17 cellular contexts compared by ENCODE assay signal in the genomic region with DNA sequence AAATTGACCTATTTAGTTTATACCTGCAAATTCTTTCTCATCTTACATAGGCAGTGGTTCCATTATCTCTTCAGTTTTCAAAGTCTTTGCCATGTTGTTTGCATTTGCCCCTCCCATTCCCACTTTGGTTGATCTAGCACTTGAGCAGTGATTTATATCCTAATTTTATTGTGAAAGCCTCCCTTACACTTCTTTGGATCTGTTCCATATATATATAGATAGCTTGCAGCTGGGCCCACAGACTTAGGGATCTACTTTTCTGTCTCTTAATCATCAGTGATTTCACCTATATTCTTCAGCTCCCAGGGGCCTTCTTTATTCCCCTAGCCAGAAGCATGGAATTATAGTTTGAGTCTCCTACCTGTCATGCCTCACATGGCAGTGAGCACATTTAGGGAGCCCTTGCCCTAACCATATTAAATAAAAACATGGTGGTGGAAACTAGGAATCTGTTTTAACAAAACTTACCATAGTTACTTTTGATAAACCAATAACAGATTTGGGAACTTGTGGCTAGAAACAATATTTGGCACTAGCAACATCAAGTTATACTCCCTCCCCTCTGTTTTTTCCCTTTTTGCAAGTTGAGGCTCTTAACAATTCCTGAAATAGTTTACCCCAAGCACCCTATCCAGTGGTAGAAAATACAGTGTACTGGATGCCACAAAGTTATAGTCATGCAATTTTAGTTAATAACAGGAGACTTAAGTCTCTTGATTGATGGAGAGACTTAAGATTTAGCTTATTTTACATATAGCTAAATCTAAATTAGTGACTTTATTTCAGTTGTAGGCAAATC. TPM values are rescaled to one million over a fixed set of nuclear protein-coding genes. Genes with fewer than 3 reads are reported as not detected.
DNase-seq lines count a peak whose midpoint lies in the region; FAIRE-seq and TF ChIP-seq lines count a peak whose summit lies in the region.
"Had no signal": no experiment of that assay in that cellular context is flagged by ENCODE, and none has a peak within 500 bp of the region (broad histone marks: within the 10 kb centered on the region; RNA-seq: fewer than 3 reads in every experiment).

No MANE protein-coding gene starts in this region.

- H2AFZ ChIP-seq in astrocyte (ENCODE audit: low read depth, low read length) (no peak overlapping the region), mesenchymal stem cell (ENCODE audit: low read depth, low read length) (no peak overlapping the region)

- H3K9me3 Mint-ChIP-seq in Caco-2 (ENCODE audit: unreplicated experiment) (no peaks in the 10 kb centered on the region), astrocyte (ENCODE audit: unreplicated experiment) (no peaks in the 10 kb centered on the region)
- H3K9me3 Mint-ChIP-seq: activated T-helper 1 cell treated with anti-CD3 and anti-CD28 coated beads, Interleukin-12 subunit alpha, Interleukin-12 subunit beta, Interleukin-2, Interleukin-4 antibody, amounts not matched to agents 30 ng/mL and 10 ng/mL and 1 ng/mL, durations not matched to agents 14 hours and 24 hours and 36 hours had no signal

- peaks cover 13% of the 10 kb centered on the region for H3K4me1 Mint-ChIP-seq in Caco-2 (ENCODE audit: low read depth, unreplicated experiment)
- H3K4me1 Mint-ChIP-seq in astrocyte (ENCODE audit: low read depth, unreplicated experiment), result peaks cover 18% of the 10 kb centered on the region

- POLR2A ChIA-PET in Caco-2 (lab: Charles Lee), result no interaction called here

- H3K18ac ChIP-seq in mesenchymal stem cell (ENCODE audit: low read depth in 1 of 2, low read length in 2 of 2), result no peak overlapping the region

- H2BK15ac ChIP-seq in mesenchymal stem cell (ENCODE audit: low read depth, poor library complexity, severe bottlenecking), result no peak overlapping the region

- H3K23ac ChIP-seq in mesenchymal stem cell (ENCODE audit: low read length in 2 of 2), result no peak overlapping the region

- no TSS peak for BruUV-seq in Caco-2 (replicated peaks; lab: Mats Ljungman, UMichigan)

- H3K4me3 Mint-ChIP-seq in Caco-2 (ENCODE audit: unreplicated experiment) (no peak overlapping the region), astrocyte (ENCODE audit: unreplicated experiment) (no peak overlapping the region)
- H3K4me3 Mint-ChIP-seq: activated T-helper 1 cell treated with anti-CD3 and anti-CD28 coated beads, Interleukin-12 subunit alpha, Interleukin-12 subunit beta, Interleukin-2, Interleukin-4 antibody, amounts not matched to agents 30 ng/mL and 10 ng/mL and 1 ng/mL, durations not matched to agents 14 hours and 24 hours and 36 hours had no signal

- FAIRE-seq in HTR-8/SVneo (lab: Jason Lieb, UNC), result no peak
- FAIRE-seq in astrocyte (lab: Jason Lieb, UNC), result no peak

- CTCF ChIA-PET in Caco-2 (lab: Charles Lee), result no interaction called here

- H4K91ac ChIP-seq in mesenchymal stem cell (ENCODE audit: low read length), result no peak overlapping the region

- no peak overlapping the region for H2BK12ac ChIP-seq in mesenchymal stem cell (ENCODE audit: low read length in 2 of 2)

- H3K4me2 ChIP-seq in astrocyte (ENCODE audit: low read length) (no peak overlapping the region), mesenchymal stem cell (ENCODE audit: low read length, poor library complexity, severe bottlenecking) (no peak overlapping the region)

- DNase-seq in Caco-2, result no peak
- peak; percentile 15 for DNase-seq in HTR-8/SVneo (ENCODE audit: insufficient read length, low spot score)
- peak; percentile 55 for DNase-seq in astrocyte (ENCODE audit: low read depth)
- peak; percentile 49 for DNase-seq in mesenchymal stem cell
- DNase-seq in stimulated activated CD4-positive, alpha-beta T cell treated with anti-CD3 and anti-CD28 coated beads, Interleukin-1b, Interleukin-23, amount 100 ng/mL, for 48 hours, result no peak
- no peak for DNase-seq in colonic mucosa
- no peak for DNase-seq in NCI-H1930 (lab: John Stamatoyannopoulos, UW)
- DNase-seq: activated CD4-positive, alpha-beta T cell treated with anti-CD3 and anti-CD28 coated beads, Interleukin-2, amount 50 U/mL, for 1 hour; effector CD8-positive, alpha-beta T cell; naive B cell; NCI-H524 treated with DMSO at 0.1 percent for 48 hours; stimulated activated CD4-positive, alpha-beta T cell treated with anti-CD3 and anti-CD28 coated beads, Interleukin-4, amount 100 ng/mL, for 24 hours; T1000; upper lobe of right lung had no signal

- no peak for TF ChIP-seq CTCF in Caco-2 (IDR thresholded peaks at IDR 0.05; ENCODE audit: insufficient read depth in 1 of 2, low read depth in 1 of 2, low read length in 1 of 2, severe bottlenecking in 1 of 2, unreplicated experiment in 1 of 2)
- no peak for TF ChIP-seq CTCF in astrocyte (IDR thresholded peaks at IDR 0.05; ENCODE audit: insufficient read depth, low read depth, low read length)
- no peak for TF ChIP-seq CTCF in colonic mucosa (IDR thresholded peaks at IDR 0.05)

- H3K9me3 ChIP-seq in Caco-2 (0 out of 2 replicates have a peak, but pooled peaks cover 6% of the 10 kb centered on the region), astrocyte (ENCODE audit: insufficient read depth, low read depth, low read length) (no peaks in the 10 kb centered on the region), mesenchymal stem cell (ENCODE audit: control insufficient read depth, low read length) (no peaks in the 10 kb centered on the region), colonic mucosa (no peaks in the 10 kb centered on the region)
- H3K9me3 ChIP-seq: right atrium auricular region, upper lobe of right lung had no signal

- intact Hi-C loops in Caco-2 (cut with micrococcal nuclease; ENCODE audit: unreplicated experiment) (no loop called here), colonic mucosa (cut with DNase I) (no loop called here)

- H3K9ac ChIP-seq in astrocyte (ENCODE audit: low read length), result no peak overlapping the region
- no peak overlapping the region for H3K9ac ChIP-seq in mesenchymal stem cell (ENCODE audit: low read length)
- no peak overlapping the region for H3K9ac ChIP-seq in colonic mucosa (ENCODE audit: low read depth in 2 of 2, low read length in 2 of 2)

- H4K20me1 ChIP-seq in astrocyte (ENCODE audit: insufficient read depth, low read length), result peaks cover 86% of the 10 kb centered on the region

- H3K4me3 ChIP-seq in Caco-2 (ENCODE audit: low read depth, low read length) (no peak overlapping the region), astrocyte (ENCODE audit: insufficient read depth, low read depth, low read length) (no peak overlapping the region), mesenchymal stem cell (ENCODE audit: insufficient read depth in 1 of 2, low read depth in 1 of 2, low read length in 2 of 2) (no peak overlapping the region), colonic mucosa (no peak overlapping the region)
- H3K4me3 ChIP-seq: right atrium auricular region, upper lobe of right lung had no signal

- H3K79me2 ChIP-seq in astrocyte (ENCODE audit: insufficient read depth, low read length), result peaks cover 94% of the 10 kb centered on the region

- H3K4me1 ChIP-seq in Caco-2, result 0 out of 2 replicates have a peak, but pooled peaks cover 4% of the 10 kb centered on the region
- no peaks in the 10 kb centered on the region for H3K4me1 ChIP-seq in astrocyte (ENCODE audit: insufficient read depth, low read length)
- H3K4me1 ChIP-seq in mesenchymal stem cell (ENCODE audit: control insufficient read depth, insufficient read depth, low read depth, low read length), result no peaks in the 10 kb centered on the region
- H3K4me1 ChIP-seq in colonic mucosa, result no peaks in the 10 kb centered on the region

- H3K27me3 ChIP-seq in Caco-2 (replicated peaks; ENCODE audit: control insufficient read depth, insufficient read depth, low read length) (no peaks in the 10 kb centered on the region), astrocyte (ENCODE audit: insufficient read depth, low read length) (no peaks in the 10 kb centered on the region), mesenchymal stem cell (ENCODE audit: control insufficient read depth in 1 of 2, insufficient read depth in 1 of 2, low read length in 2 of 2) (no peaks in the 10 kb centered on the region), colonic mucosa (no peaks in the 10 kb centered on the region)
- H3K27me3 ChIP-seq: right atrium auricular region, upper lobe of right lung had no signal

- H3K27me3 Mint-ChIP-seq in Caco-2 (ENCODE audit: insufficient read depth, unreplicated experiment), result no peaks in the 10 kb centered on the region
- no peaks in the 10 kb centered on the region for H3K27me3 Mint-ChIP-seq in astrocyte (ENCODE audit: low read depth, unreplicated experiment)
- H3K27me3 Mint-ChIP-seq: naive B cell had no signal

- no peak overlapping the region for H2BK120ac ChIP-seq in mesenchymal stem cell (ENCODE audit: low read depth, low read length)

- no peak overlapping the region for H3K14ac ChIP-seq in mesenchymal stem cell (ENCODE audit: low read length in 2 of 2)

- H3K27ac Mint-ChIP-seq in Caco-2 (ENCODE audit: unreplicated experiment) (peak overlapping the region; percentile 15), astrocyte (ENCODE audit: unreplicated experiment) (no peak overlapping the region)
- H3K27ac Mint-ChIP-seq: activated T-helper 1 cell treated with anti-CD3 and anti-CD28 coated beads, Interleukin-12 subunit alpha, Interleukin-12 subunit beta, Interleukin-2, Interleukin-4 antibody, amounts not matched to agents 30 ng/mL and 10 ng/mL and 1 ng/mL, durations not matched to agents 14 hours and 24 hours and 36 hours had no signal

- H3K4ac ChIP-seq in mesenchymal stem cell (ENCODE audit: low read depth in 1 of 2, low read length in 2 of 2), result no peak overlapping the region

- no peak overlapping the region for H2BK5ac ChIP-seq in mesenchymal stem cell (ENCODE audit: low read depth, low read length, poor library complexity, severe bottlenecking)

- H2AK5ac ChIP-seq in mesenchymal stem cell (ENCODE audit: low read length, severe bottlenecking), result no peak overlapping the region

- H3K36me3 Mint-ChIP-seq in Caco-2 (ENCODE audit: insufficient read depth, unreplicated experiment) (peaks cover 23% of the 10 kb centered on the region), astrocyte (ENCODE audit: low read depth, unreplicated experiment) (peaks cover 4% of the 10 kb centered on the region)

- H4K8ac ChIP-seq in mesenchymal stem cell (ENCODE audit: low read length), result no peak overlapping the region

- no peaks in the 10 kb centered on the region for H3K36me3 ChIP-seq in Caco-2 (ENCODE audit: control insufficient read depth, insufficient read depth, low read length)
- no peaks in the 10 kb centered on the region for H3K36me3 ChIP-seq in astrocyte (ENCODE audit: insufficient read depth, low read length)
- H3K36me3 ChIP-seq in mesenchymal stem cell (ENCODE audit: control insufficient read depth in 1 of 2, insufficient read depth in 2 of 2, low read depth in 1 of 2, low read length in 2 of 2), result peaks cover 0 to 9% of the 10 kb centered on the region in 2 experiments
- no peaks in the 10 kb centered on the region for H3K36me3 ChIP-seq in colonic mucosa
- H3K36me3 ChIP-seq: right atrium auricular region, upper lobe of right lung had no signal

- no peak overlapping the region for H3K27ac ChIP-seq in astrocyte (ENCODE audit: low read depth, low read length)
- no peak overlapping the region for H3K27ac ChIP-seq in mesenchymal stem cell (ENCODE audit: low read length, poor library complexity, severe bottlenecking)
- no peak overlapping the region for H3K27ac ChIP-seq in colonic mucosa
- H3K27ac ChIP-seq: C4-2B, right atrium auricular region, upper lobe of right lung had no signal

- H3K79me1 ChIP-seq in mesenchymal stem cell (replicated peaks; ENCODE audit: low read length, poor library complexity, severe bottlenecking), result peaks cover 1% of the 10 kb centered on the region

RNA-seq across cellular contexts. Expression of gene ARIH1, which starts 41.7 kb away (rescaled TPM):
- total RNA-seq in Caco-2 (2022) (116 and 126 TPM in 2 replicates), astrocyte (199 and 212 TPM in 2 replicates), colonic mucosa (100 to 1,000 TPM; 102 to 151 TPM)
- 60.4 TPM for polyA plus RNA-seq in mesenchymal stem cell (2013, experiment 1 of 2)
- polyA plus RNA-seq in mesenchymal stem cell (2013, experiment 2 of 2), result 62.6 TPM

Comparison
In these comparisons a context has a peak if more than half of its experiments do, and no peak if none do; other contexts are left out.
1. DNase-seq: peak in HTR-8/SVneo (single experiment), astrocyte (single experiment) and mesenchymal stem cell (single experiment); none in Caco-2 (0 of 2), stimulated activated CD4-positive, alpha-beta T cell treated with anti-CD3 and anti-CD28 coated beads, Interleukin-1b, Interleukin-23, amount 100 ng/mL, for 48 hours (single experiment), colonic mucosa (single experiment) and NCI-H1930 (0 of 2).